ENCODE assay signal across 21 cellular contexts in the genomic region with DNA sequence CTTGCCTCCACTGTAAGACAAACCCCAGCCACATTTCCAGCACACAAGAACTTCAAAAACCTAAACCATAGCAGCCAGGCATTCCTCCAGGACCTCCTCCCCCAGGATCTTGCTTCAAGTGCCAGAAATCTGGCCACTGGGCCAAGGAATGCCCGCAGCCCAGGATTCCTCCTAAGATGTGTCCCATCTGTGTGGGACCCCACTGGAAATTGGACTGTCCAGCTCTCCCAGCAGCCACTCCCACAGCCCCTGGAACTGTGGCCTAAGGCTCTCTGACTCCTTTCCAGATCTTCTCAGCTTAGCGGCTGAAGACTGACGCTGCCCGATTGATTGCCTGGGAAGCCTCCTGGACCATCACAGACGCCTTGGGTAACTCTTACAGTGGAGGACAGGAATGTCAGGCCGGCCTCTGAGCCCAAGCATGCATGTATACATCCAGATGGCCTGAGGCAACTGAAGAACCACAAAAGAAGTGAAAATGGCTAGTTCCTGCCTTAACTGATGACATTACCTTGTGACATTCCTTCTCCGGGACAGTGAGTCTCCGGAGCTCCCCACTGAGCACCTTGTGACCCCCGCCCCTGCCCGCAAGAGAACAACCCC. TPM values are rescaled to one million over a fixed set of nuclear protein-coding genes. Genes with fewer than 3 reads are reported as not detected.
"Had no signal": no experiment of that assay in that cellular context is flagged by ENCODE, and none has a peak within 500 bp of the region (broad histone marks: within the 10 kb centered on the region; RNA-seq: fewer than 3 reads in every experiment).

No MANE protein-coding gene starts in this region.

RNA-seq across cellular contexts. Expression of a gene that starts 24.7 kb away (rescaled TPM):
- total RNA-seq: kidney epithelial cell; left ventricle myocardium inferior; lower leg skin; lung; mesenteric fat pad; mucosa of descending colon; myocyte; naive thymus-derived CD4-positive, alpha-beta T cell; natural killer cell treated with Interleukin-12 subunit alpha and Interleukin-12 subunit beta and Interleukin-15 and Interleukin-18, amount 100 ng/mL, for 72 hours; neural crest cell; osteoblast; pancreas; right cardiac atrium; sciatic nerve; spleen; subcutaneous adipose tissue; suprapubic skin; thoracic aorta; upper lobe of right lung had no signal
- polyA plus RNA-seq: immature natural killer cell; lung; naive thymus-derived CD4-positive, alpha-beta T cell; pancreas; right cardiac atrium; small intestine; spleen had no signal
